In genomic region chr12:9107542-9107873, GRCh38 we compare ENCODE assay signal across 36 cellular contexts. TPM values are rescaled to one million over a fixed set of nuclear protein-coding genes. Genes with fewer than 3 reads are reported as not detected.
"Had no signal": no experiment of that assay in that cellular context is flagged by ENCODE, and none has a peak within 500 bp of the region (broad histone marks: within the 10 kb centered on the region; RNA-seq: fewer than 3 reads in every experiment).

No MANE protein-coding gene starts in this region.

- H3K36me3 ChIP-seq: brain microvascular endothelial cell, breast epithelium had no signal

- DNase-seq: activated B cell treated with CpG ODN at 0.5 μM for 24 hours; activated CD4-positive, alpha-beta memory T cell treated with anti-CD3 and anti-CD28 coated beads for 36 hours; activated CD4-positive, alpha-beta T cell treated with anti-CD3 and anti-CD28 coated beads for 4 hours; activated CD4-positive, alpha-beta T cell treated with anti-CD3 and anti-CD28 coated beads, Interleukin-2, amount 10 ng/mL, durations not matched to agents 24 days and 14 days; activated CD4-positive, alpha-beta T cell treated with anti-CD3 and anti-CD28 coated beads, Interleukin-2, amount 50 U/mL, for 1 hour; activated CD4-positive, alpha-beta T cell treated with anti-CD3 and anti-CD28 coated beads, Interleukin-2, amount 50 U/mL, for 4 hours; activated CD4-positive, CD25-positive, alpha-beta regulatory T cell treated with anti-CD3 and anti-CD28 coated beads, Interleukin-2, amount 50 U/mL, for 72 hours; activated CD8-positive, alpha-beta memory T cell treated with anti-CD3 and anti-CD28 coated beads, Interleukin-2, amount 50 U/mL, for 4 hours; activated CD8-positive, alpha-beta T cell treated with anti-CD3 and anti-CD28 coated beads for 36 hours; activated effector memory CD4-positive, alpha-beta T cell treated with anti-CD3 and anti-CD28 coated beads, Interleukin-2, amount 50 U/mL, for 16 hours; activated gamma-delta T cell treated with Interleukin-2 at 50 U/mL for 16 hours; activated naive CD4-positive, alpha-beta T cell treated with anti-CD3 and anti-CD28 coated beads, Interleukin-2, amount 10 ng/mL, durations not matched to agents 7 days and 5 days; activated naive CD4-positive, alpha-beta T cell treated with Interleukin-2 at 50 U/mL for 16 hours; activated naive CD8-positive, alpha-beta T cell treated with anti-CD3 and anti-CD28 coated beads for 36 hours; activated T-cell treated with anti-CD3 and anti-CD28 coated beads for 4 hours; activated T-cell treated with anti-CD3 and anti-CD28 coated beads, Interleukin-2, amount 50 U/mL, for 1 hour; activated T-cell treated with anti-CD3 and anti-CD28 coated beads, Interleukin-2, amount 50 U/mL, for 4 hours; activated T-cell treated with anti-CD3 and anti-CD28 coated beads, Interleukin-2, amount 50 U/mL, for 72 hours; adrenal gland; amniotic stem cell; aorta; body of pancreas; brain microvascular endothelial cell; central memory CD4-positive, alpha-beta T cell; SW 1271; T-helper 1 cell; T-helper 2 cell; T-helper 9 cell had no signal

- H3K27ac ChIP-seq: adrenal gland, body of pancreas, brain microvascular endothelial cell, breast epithelium, VCaP had no signal

- FAIRE-seq: astrocyte, TTC549 had no signal

- H3K27me3 ChIP-seq: adrenal gland, body of pancreas, brain microvascular endothelial cell, breast epithelium had no signal

- H3K9me3 ChIP-seq: adrenal gland, body of pancreas, breast epithelium had no signal

- ATAC-seq: activated CD8-positive, alpha-beta T cell treated with anti-CD3 and anti-CD28 coated beads for 36 hours; activated naive CD4-positive, alpha-beta T cell treated with anti-CD3 and anti-CD28 coated beads, Interleukin-2, amount 50 U/mL, for 72 hours; activated T-cell treated with anti-CD3 and anti-CD28 coated beads, Interleukin-2, amount 50 U/mL, for 4 hours; activated T-cell treated with anti-CD3 and anti-CD28 coated beads, Interleukin-2, amount 50 U/mL, for 72 hours; activated T-helper 17 cell treated with anti-CD3 and anti-CD28 coated beads, Interleukin-2, amount 50 U/mL, for 72 hours; body of pancreas had no signal

- H3K4me1 ChIP-seq: adrenal gland, body of pancreas, breast epithelium had no signal

- H3K4me3 ChIP-seq: adrenal gland, body of pancreas, breast epithelium had no signal

RNA-seq across cellular contexts. Expression of gene A2M, which starts 8.2 kb away (rescaled TPM):
- total RNA-seq: activated B cell treated with CpG ODN at 0.5 μM for 24 hours; activated CD4-positive, alpha-beta memory T cell treated with anti-CD3 and anti-CD28 coated beads for 36 hours; activated CD4-positive, alpha-beta T cell treated with anti-CD3 and anti-CD28 coated beads, Interleukin-2, amount 10 ng/mL, durations not matched to agents 24 days and 14 days; activated CD8-positive, alpha-beta memory T cell treated with anti-CD3 and anti-CD28 coated beads for 36 hours; activated CD8-positive, alpha-beta T cell treated with anti-CD3 and anti-CD28 coated beads for 36 hours; activated naive CD8-positive, alpha-beta T cell treated with anti-CD3 and anti-CD28 coated beads for 36 hours; activated T-helper 1 cell treated with anti-CD3 and anti-CD28 coated beads, Interleukin-12 subunit alpha, Interleukin-12 subunit beta, Interleukin-2, Interleukin-4 antibody, amounts not matched to agents 30 ng/mL and 10 ng/mL and 1 ng/mL, durations not matched to agents 14 hours and 24 hours and 36 hours had no signal
